8 cellular contexts compared by ENCODE assay signal in genomic region chr20:56788041-56788670, GRCh38.
DNase-seq lines count a peak whose midpoint lies in the region; ATAC-seq, FAIRE-seq and TF ChIP-seq lines count a peak whose summit lies in the region.

No MANE protein-coding gene starts in this region.

- POLR2A ChIA-PET in PC-9 (lab: Charles Lee; ENCODE audit: unreplicated experiment) = interaction anchor here (0.6 to 0.7 kb wide), 2 partner anchors 99 to 396 kb away, joined by 3 read pairs; partner anchors contain the start of genes AURKA and CSTF1

- H3K9me2 ChIP-seq in PC-9 (ENCODE audit: insufficient read depth) = no peaks in the 10 kb centered on the region

- peak overlapping the region; percentile 64 for H3K4me2 ChIP-seq in PC-9

- BruUV-seq in PC-9 (replicated peaks; lab: Mats Ljungman, UMichigan) = TSS peak; percentile 88

- intact Hi-C loops in PC-9 (cut with micrococcal nuclease; ENCODE audit: unreplicated experiment) (loop anchor here (1.0 to 5.0 kb wide), 6 partner anchors 16 to 649 kb away; no protein-coding TSS in a partner anchor), pancreas (cut with DNase I) (no loop called here)

- H3F3A ChIP-seq in PC-9 (ENCODE audit: insufficient read depth, low read depth) = peaks cover 51% of the 10 kb centered on the region

- H3K4me3 ChIP-seq in PC-9 (peak overlapping the region; percentile 12; the same call in 1 of the 2 replicates), pancreas (no peak overlapping the region)

- DNase-seq in Daoy (ENCODE audit: low read depth) (peak; percentile 95), PC-9 (peak; percentile 82 to 99), pancreas (peak in 1 of 6 donors; percentile 3), nucleus accumbens (lab: John Stamatoyannopoulos, UW) (no peak), NCI-H2107 treated with DMSO at 0.1 percent for 48 hours (lab: John Stamatoyannopoulos, UW; ENCODE audit: unreplicated experiment) (no peak), DMS 273 (lab: John Stamatoyannopoulos, UW; ENCODE audit: unreplicated experiment) (no peak)

- peak overlapping the region; percentile 96 for H3K27ac ChIP-seq in PC-9
- H3K27ac ChIP-seq in pancreas = no peak overlapping the region

- H3K4me1 ChIP-seq in PC-9 (replicated peaks; ENCODE audit: insufficient read depth) (peaks cover 46% of the 10 kb centered on the region), pancreas (no peaks in the 10 kb centered on the region)

- no peaks in the 10 kb centered on the region for H3K79me2 ChIP-seq in PC-9 (ENCODE audit: low read depth)

- H2AFZ ChIP-seq in PC-9 = no peak overlapping the region

- CTCF ChIA-PET in PC-9 (lab: Charles Lee) = interaction anchor here (0.6 to 0.9 kb wide), 2 partner anchors 116 to 158 kb away, joined by 4 read pairs; no protein-coding TSS in a partner anchor

- no peak for TF ChIP-seq CTCF in PC-9 (conservative IDR thresholded peaks at IDR 0.05)
- TF ChIP-seq CTCF in pancreas (IDR thresholded peaks at IDR 0.05) = no peak

- H3K27me3 ChIP-seq in PC-9 (ENCODE audit: insufficient read depth, low read depth) (no peaks in the 10 kb centered on the region), pancreas (peaks cover 0 to 19% (median 0%) of the 10 kb centered on the region in 4 donors)

- H3K36me3 ChIP-seq in PC-9 (ENCODE audit: low read depth) = no peaks in the 10 kb centered on the region
- no peaks in the 10 kb centered on the region for H3K36me3 ChIP-seq in pancreas

- H3K9me3 ChIP-seq in PC-9 (ENCODE audit: insufficient read depth, low read depth) (no peaks in the 10 kb centered on the region), pancreas (no peaks in the 10 kb centered on the region)

- H4K20me1 ChIP-seq in PC-9 (ENCODE audit: insufficient read depth) = no peaks in the 10 kb centered on the region

- 59 to 63% methylated on average over 7 of the region's 7 CpGs for WGBS in pancreas, 2 donors

- FAIRE-seq in pancreas (lab: Jason Lieb, UNC) = no peak

- peak; percentile 96 for ATAC-seq in esophagus mucosa
- ATAC-seq in pancreas = peak in 3 of 4 donors; percentile 75 to 93 (median 83)
- ATAC-seq in HG02970 (IDR thresholded peaks at IDR 0.05; ENCODE audit: low FRiP score, unreplicated experiment) = no peak

Comparison
In these comparisons a context has a peak if more than half of its experiments do, and no peak if none do; other contexts are left out.
1. DNase-seq: peak in Daoy (single experiment) and PC-9 (2 of 2); none in nucleus accumbens (0 of 56), NCI-H2107 treated with DMSO at 0.1 percent for 48 hours (single experiment) and DMS 273 (single experiment).